In the genomic region with DNA sequence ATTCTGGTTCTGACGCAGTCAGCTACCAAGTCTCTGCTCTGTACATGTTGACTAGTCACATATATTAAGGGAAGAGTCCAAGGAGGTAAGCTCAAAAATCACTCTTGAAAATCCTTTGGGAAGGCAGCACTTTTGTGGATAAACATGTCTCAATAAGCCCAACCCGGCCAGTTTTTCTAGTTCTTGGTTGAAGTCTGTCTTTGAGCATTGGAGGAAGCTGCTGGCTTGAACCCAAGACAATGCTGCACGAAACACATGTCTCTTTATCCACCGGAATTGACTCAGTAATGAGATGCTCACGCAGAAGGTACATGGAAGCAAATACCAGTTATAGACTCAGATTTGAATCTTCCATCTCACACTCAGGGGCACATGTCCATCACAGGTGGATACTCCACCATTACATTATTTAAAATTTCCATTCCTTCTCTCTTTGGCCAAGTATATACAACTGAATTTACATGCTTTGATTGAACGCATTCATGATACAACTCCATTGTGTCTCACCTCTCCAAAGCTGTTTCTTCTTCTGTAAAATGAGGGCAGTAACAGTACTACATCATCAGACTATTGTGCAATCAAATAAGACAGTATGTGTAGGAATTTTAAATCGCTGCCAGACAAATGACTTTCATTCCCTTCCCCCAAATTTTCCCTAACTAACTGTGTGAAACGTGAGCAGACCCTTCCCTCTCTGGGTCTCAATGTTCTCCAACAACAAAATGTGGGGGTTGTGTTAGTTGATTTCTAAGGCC, we compare ENCODE assay signal across 8 cellular contexts. TPM values are rescaled to one million over a fixed set of nuclear protein-coding genes. Genes with fewer than 3 reads are reported as not detected.
DNase-seq lines count a peak whose midpoint lies in the region; ATAC-seq and TF ChIP-seq lines count a peak whose summit lies in the region.
"Had no signal": no experiment of that assay in that cellular context is flagged by ENCODE, and none has a peak within 500 bp of the region (broad histone marks: within the 10 kb centered on the region; RNA-seq: fewer than 3 reads in every experiment).

No MANE protein-coding gene starts in this region.

- TF ChIP-seq POLR2A in lower leg skin (IDR thresholded peaks at IDR 0.05) = no peak

- no peak for ATAC-seq in HG03139 (IDR thresholded peaks at IDR 0.05; ENCODE audit: unreplicated experiment)

- peak; percentile 26 for DNase-seq in EH (ENCODE audit: low read depth)
- peak; percentile 39 for DNase-seq in HT-29 (ENCODE audit: low spot score)
- DNase-seq in cardiac fibroblast (ENCODE audit: low read depth in 2 of 2) = peak; percentile 62 to 65
- DNase-seq in lower leg skin (ENCODE audit: low spot score in 2 of 2) = peak; percentile 83 to 89
- DNase-seq in nucleus accumbens (lab: John Stamatoyannopoulos, UW) = no peak
- no peak for DNase-seq in SW 1271 (lab: John Stamatoyannopoulos, UW)

- TF ChIP-seq CTCF in cardiac fibroblast (IDR thresholded peaks at IDR 0.05; ENCODE audit: low read depth, low read length) = no peak
- no peak for TF ChIP-seq CTCF in lower leg skin (IDR thresholded peaks at IDR 0.05)

- H3K4me3 ChIP-seq in cardiac fibroblast (replicated peaks in 1 of 2; ENCODE audit: low read depth in 2 of 2, low read length in 2 of 2) (no peak overlapping the region), lower leg skin (ENCODE audit: low read depth, poor library complexity, severe bottlenecking) (no peak overlapping the region)

- 29 to 39% methylated on average over 8 of the region's 8 CpGs for WGBS in lower leg skin, 2 donors

- intact Hi-C loops in lower leg skin (cut with DNase I; ENCODE audit: low total_unique reads) = loop anchor here (2.0 kb wide), 1 partner anchor 27 kb away; no protein-coding TSS in a partner anchor

RNA-seq across cellular contexts. Expression of gene GUCA2A, which starts 9.6 kb away (rescaled TPM):
- total RNA-seq in HT-29 (2014; rRNA removed; shearing (Covaris generic)) = 0.69 and 1.7 TPM in 2 replicates
- not detected for total RNA-seq in lower leg skin
- total RNA-seq: sciatic nerve had no signal

RNA-seq across cellular contexts. Expression of gene GUCA2B, which starts 20.9 kb away (rescaled TPM):
- 0.26 and 0.84 TPM in 2 replicates for total RNA-seq in HT-29 (2014; rRNA removed; shearing (Covaris generic))
- total RNA-seq in lower leg skin = 1 to 10 TPM in 1 of 4 donors, not detected in 3; 2.8 TPM
- total RNA-seq: sciatic nerve had no signal

Comparison
In these comparisons a context has a peak if more than half of its experiments do, and no peak if none do; other contexts are left out.
1. DNase-seq: peak in EH (single experiment), HT-29 (single experiment), cardiac fibroblast (2 of 2) and lower leg skin (2 of 2); none in nucleus accumbens (0 of 56) and SW 1271 (0 of 2).